In genomic region chr19:10543420-10544241, GRCh38 we compare ENCODE assay signal across 1 cellular context.
TF ChIP-seq lines count a peak whose summit lies in the region.

Gene ATG4D, plus strand, starts transcription at chr19:10543904. Its CDS starts 187 bp downstream, at chr19:10544091.

TF ChIP-seq in K562, 482 proteins besides CTCF, POLR2A, EP300 and RAD21 (continued from another document and continues in another):
- TF ChIP-seq ZNF639 (CRISPR knock-in tag; conservative IDR thresholded peaks at IDR 0.05 in 1 of 2, IDR thresholded peaks at IDR 0.05 in 1 of 2) (peak; percentile 50 to 87; a peak in 2 of 4 replicates), NFIX (CRISPR knock-in tag; IDR thresholded peaks at IDR 0.05; ENCODE audit: low read depth) (no peak), SFPQ (IDR thresholded peaks at IDR 0.05; ENCODE audit: low read depth, low read length) (no peak), TCF3 (CRISPR knock-in tag; IDR thresholded peaks at IDR 0.05) (peak; percentile 97), SMC3 (conservative IDR thresholded peaks at IDR 0.05; ENCODE audit: insufficient read depth, low read depth, low read length) (no peak), TAF1 (IDR thresholded peaks at IDR 0.05; ENCODE audit: control insufficient read depth, extremely low read depth, insufficient read depth, low read length, severe bottlenecking) (peak; percentile 94), ZNF75A (CRISPR knock-in tag; IDR thresholded peaks at IDR 0.05) (no peak), YY1 (IDR thresholded peaks at IDR 0.05; ENCODE audit: borderline replicate concordance in 1 of 3, control insufficient read depth in 1 of 3, extremely low read depth in 1 of 3, insufficient read depth in 3 of 3, insufficient read length in 1 of 3, insufficient replicate concordance in 2 of 3, low read depth in 1 of 3, low read length in 2 of 3) (peak; percentile 72 to 95 (median 91)), JUNB (CRISPR knock-in tag; conservative IDR thresholded peaks at IDR 0.05) (no peak), ZNF609 (CRISPR knock-in tag; IDR thresholded peaks at IDR 0.05; ENCODE audit: borderline replicate concordance) (no peak), ZNF165 (CRISPR knock-in tag; IDR thresholded peaks at IDR 0.05; ENCODE audit: borderline replicate concordance) (no peak), ZFX (CRISPR knock-in tag; IDR thresholded peaks at IDR 0.05) (peak; percentile 40; the same call in 1 of the 2 replicates), SIN3B (IDR thresholded peaks at IDR 0.05; ENCODE audit: low read depth) (peak; percentile 66; the same call in 1 of the 2 replicates), POLR2AphosphoS5 (IDR thresholded peaks at IDR 0.05; ENCODE audit: control insufficient read depth, insufficient read depth, low read depth, low read length) (peak; percentile 94), NR0B1 (IDR thresholded peaks at IDR 0.05; ENCODE audit: partially characterized antibody) (no peak), ZFPM2 (CRISPR knock-in tag; IDR thresholded peaks at IDR 0.05) (no peak), CBX2 (IDR thresholded peaks at IDR 0.05; ENCODE audit: insufficient read depth, low read length, poor library complexity, severe bottlenecking) (no peak), E2F3 (CRISPR knock-in tag; IDR thresholded peaks at IDR 0.05) (no peak), KAT8 (IDR thresholded peaks at IDR 0.05; ENCODE audit: low read depth) (no peak), ZBTB26 (CRISPR knock-in tag; IDR thresholded peaks at IDR 0.05) (no peak), LCOR (CRISPR knock-in tag; IDR thresholded peaks at IDR 0.05) (peak; percentile 53; the same call in 1 of the 2 replicates), ZNF408 (CRISPR knock-in tag; IDR thresholded peaks at IDR 0.05; ENCODE audit: low read depth) (no peak), ERF (CRISPR knock-in tag; IDR thresholded peaks at IDR 0.05) (no peak), HLTF (IDR thresholded peaks at IDR 0.05) (0 out of 2 replicates have a peak, but pooled peaks have one; percentile 27), NR2C1 (IDR thresholded peaks at IDR 0.05) (no peak), NR2C1 (tag; IDR thresholded peaks at IDR 0.05) (no peak), PHF20 (IDR thresholded peaks at IDR 0.05; ENCODE audit: partially characterized antibody) (no peak), ZNF589 (CRISPR knock-in tag; IDR thresholded peaks at IDR 0.05; ENCODE audit: low read depth) (no peak), RHOXF2B (CRISPR knock-in tag; conservative IDR thresholded peaks at IDR 0.05) (no peak), ZBTB11 (CRISPR knock-in tag; IDR thresholded peaks at IDR 0.05) (peak in 1 of 3 experiments; percentile 81; a peak in 2 of 6 replicates), ZC3H11A (IDR thresholded peaks at IDR 0.05; ENCODE audit: low read depth, low read length) (no peak), HDAC3 (IDR thresholded peaks at IDR 0.05; ENCODE audit: borderline replicate concordance, partially characterized antibody) (no peak), EZH2 (IDR thresholded peaks at IDR 0.05; ENCODE audit: borderline replicate concordance, low read depth, low read length) (no peak), ZNF584 (CRISPR knock-in tag; IDR thresholded peaks at IDR 0.05; ENCODE audit: low read depth) (no peak), THAP12 (CRISPR knock-in tag; IDR thresholded peaks at IDR 0.05) (0 out of 2 replicates have a peak, but pooled peaks have one; percentile 46), GABPA (tag; conservative IDR thresholded peaks at IDR 0.05; ENCODE audit: low read depth) (peak; percentile 34; the same call in 1 of the 2 replicates), ZNF740 (CRISPR knock-in tag; IDR thresholded peaks at IDR 0.05) (no peak), ZNF740 (tag; IDR thresholded peaks at IDR 0.05) (no peak), TRIM24 (IDR thresholded peaks at IDR 0.05) (peak; percentile 57 to 81; a peak in 3 of 4 replicates), ZNF174 (CRISPR knock-in tag; IDR thresholded peaks at IDR 0.05) (no peak), ZNF778 (CRISPR knock-in tag; IDR thresholded peaks at IDR 0.05) (no peak), POLR2G (IDR thresholded peaks at IDR 0.05; ENCODE audit: low read depth, low read length) (peak; percentile 90), SRSF7 (optimal IDR thresholded peaks at IDR 0.05; ENCODE audit: low read depth, low read length) (no peak), SMARCA4 (IDR thresholded peaks at IDR 0.05) (peak; percentile 70), CREM (IDR thresholded peaks at IDR 0.05; ENCODE audit: low read depth) (peak; percentile 67), TAL1 (IDR thresholded peaks at IDR 0.05) (peak; percentile 94), RBBP5 (IDR thresholded peaks at IDR 0.05; ENCODE audit: borderline replicate concordance, insufficient read depth, low read length, poor library complexity, severe bottlenecking) (peak; percentile 20), CGGBP1 (CRISPR knock-in tag; IDR thresholded peaks at IDR 0.05) (no peak), NCOA6 (IDR thresholded peaks at IDR 0.05) (no peak)
